8 cellular contexts compared by ENCODE assay signal in the genomic region with DNA sequence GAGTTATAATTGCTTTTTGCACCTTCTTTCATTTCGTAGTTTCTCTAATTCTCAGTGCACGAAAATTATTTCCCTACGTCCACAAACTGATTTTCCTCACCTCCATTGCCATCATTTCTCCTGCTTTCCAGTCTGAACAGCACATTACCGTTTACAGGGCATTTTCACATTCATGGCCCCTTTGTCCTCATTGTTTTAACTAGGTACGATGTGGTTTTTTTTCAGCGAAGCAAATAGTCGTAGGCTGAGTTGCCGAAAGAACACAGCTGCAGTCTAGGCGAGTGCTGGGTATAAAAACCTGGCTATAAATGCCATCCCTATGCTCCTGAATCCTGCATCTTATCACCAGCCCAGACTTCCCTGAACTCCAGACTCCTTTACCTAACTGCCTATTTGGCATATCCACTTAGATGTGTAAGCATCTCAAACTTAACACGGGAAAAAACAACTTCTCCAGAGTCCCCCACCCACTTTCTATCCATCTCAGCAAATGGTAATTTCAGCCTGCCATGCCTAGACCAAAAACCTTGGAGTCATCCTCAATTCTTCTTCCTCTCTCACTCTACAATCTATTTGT. TPM values are rescaled to one million over a fixed set of nuclear protein-coding genes. Genes with fewer than 3 reads are reported as not detected.
DNase-seq lines count a peak whose midpoint lies in the region; ATAC-seq, FAIRE-seq and TF ChIP-seq lines count a peak whose summit lies in the region.

No MANE protein-coding gene starts in this region.

- H3K9ac ChIP-seq in IMR-90 (ENCODE audit: low read depth, low read length) (peak overlapping the region; percentile 95), mesendoderm (ENCODE audit: low read length) (peak overlapping the region; percentile 90)

- peaks cover 1% of the 10 kb centered on the region for H3K79me2 ChIP-seq in mesendoderm (ENCODE audit: control insufficient read depth, insufficient read depth, low read length)

- dilution Hi-C loops in IMR-90 (cut with HindIII; ENCODE audit: low sequenced_read_pairs, unreplicated experiment), result no loop called here

- no peak for FAIRE-seq in bronchial epithelial cell (lab: Jason Lieb, UNC)

- peak overlapping the region; percentile 85 to 98 for H4K8ac ChIP-seq in IMR-90 (ENCODE audit: low read depth in 2 of 2, low read length in 2 of 2)
- H4K8ac ChIP-seq in mesendoderm (ENCODE audit: low read depth, low read length), result no peak overlapping the region

- peak overlapping the region; percentile 17 for H2AFZ ChIP-seq in IMR-90 (replicated peaks; ENCODE audit: low read length, poor library complexity)

- TSS peak; percentile 85 for BruUV-seq in A673 (replicated peaks; lab: Mats Ljungman, UMichigan)
- no TSS peak for BruUV-seq in IMR-90 (replicated peaks; lab: Mats Ljungman, UMichigan)

- H3K79me1 ChIP-seq in IMR-90 (ENCODE audit: low read depth in 1 of 2, low read length in 2 of 2), result peaks cover 10 to 46% of the 10 kb centered on the region in 2 experiments
- peaks cover 6% of the 10 kb centered on the region for H3K79me1 ChIP-seq in mesendoderm (ENCODE audit: low read length)

- H4K91ac ChIP-seq in IMR-90 (ENCODE audit: insufficient read depth, low read depth, low read length), result peak overlapping the region; percentile 27

- H2BK15ac ChIP-seq in IMR-90 (ENCODE audit: low read depth, low read length) (peak overlapping the region; percentile 95; the same call in 2 of the 3 replicates), mesendoderm (replicated peaks; ENCODE audit: low read depth) (no peak overlapping the region)

- no peaks in the 10 kb centered on the region for H3K36me3 ChIP-seq in A673 (ENCODE audit: insufficient read depth, low read length, poor library complexity, severe bottlenecking)
- H3K36me3 ChIP-seq in IMR-90 (ENCODE audit: control insufficient read depth, insufficient read depth, low read length), result no peaks in the 10 kb centered on the region
- H3K36me3 ChIP-seq in bronchial epithelial cell (ENCODE audit: control insufficient read depth, insufficient read depth, low read length), result no peaks in the 10 kb centered on the region
- no peaks in the 10 kb centered on the region for H3K36me3 ChIP-seq in mesendoderm (ENCODE audit: control insufficient read depth, insufficient read depth, low read length)

- H3K56ac ChIP-seq in IMR-90 (ENCODE audit: extremely low read depth, insufficient read depth, low read length) (peak overlapping the region; percentile 96), mesendoderm (ENCODE audit: low read length) (peak overlapping the region; percentile 97)

- POLR2A ChIA-PET in A673 (lab: Charles Lee; ENCODE audit: low non-redundant PET) (no interaction called here), IMR-90 (lab: Charles Lee; ENCODE audit: unreplicated experiment) (no interaction called here)

- H3K18ac ChIP-seq in IMR-90 (ENCODE audit: low read depth, low read length) (peak overlapping the region; percentile 87; the same call in 1 of the 2 replicates), mesendoderm (ENCODE audit: low read length) (no peak overlapping the region)

- H3K9me3 ChIP-seq in A673 (ENCODE audit: low read depth, low read length, poor library complexity, severe bottlenecking) (peaks cover 5% of the 10 kb centered on the region), IMR-90 (ENCODE audit: control insufficient read depth, insufficient read depth, low read length) (no peaks in the 10 kb centered on the region)

- H3K4me3 ChIP-seq in A673 (ENCODE audit: low read depth, low read length, poor library complexity, severe bottlenecking) (peak overlapping the region; percentile 72), IMR-90 (ENCODE audit: insufficient read depth, low read depth, low read length) (peak overlapping the region; percentile 93), bronchial epithelial cell (ENCODE audit: low read depth, low read length) (peak overlapping the region; percentile 62), mesendoderm (ENCODE audit: low read length) (peak overlapping the region; percentile 76)

- intact Hi-C loops in A673 (cut with micrococcal nuclease; ENCODE audit: unreplicated experiment), result no loop called here
- intact Hi-C loops in IMR-90 (cut with micrococcal nuclease), result loop anchor here (10.0 kb wide), 3 partner anchors 221 to 1079 kb away; a partner anchor contains a TSS

- H2AK5ac ChIP-seq in IMR-90 (ENCODE audit: low read depth, low read length) (peak overlapping the region; percentile 62; the same call in 1 of the 2 replicates), mesendoderm (ENCODE audit: low read length) (no peak overlapping the region)

- no peaks in the 10 kb centered on the region for H3K27me3 ChIP-seq in A673 (replicated peaks; ENCODE audit: insufficient read depth, low read depth, low read length, poor library complexity)
- no peaks in the 10 kb centered on the region for H3K27me3 ChIP-seq in IMR-90 (ENCODE audit: control insufficient read depth, insufficient read depth, low read length)
- no peaks in the 10 kb centered on the region for H3K27me3 ChIP-seq in bronchial epithelial cell (ENCODE audit: control insufficient read depth, insufficient read depth, low read length)
- H3K27me3 ChIP-seq in mesendoderm (ENCODE audit: insufficient read depth, low read length, poor library complexity), result no peaks in the 10 kb centered on the region

- H3K23ac ChIP-seq in IMR-90 (ENCODE audit: low read depth, low read length), result peak overlapping the region; percentile 98
- H3K23ac ChIP-seq in mesendoderm (ENCODE audit: low read length), result no peak overlapping the region

- H3K27ac ChIP-seq in A673 (ENCODE audit: low read depth, low read length, poor library complexity, severe bottlenecking), result peak overlapping the region; percentile 34
- peak overlapping the region; percentile 79 for H3K27ac ChIP-seq in IMR-90 (ENCODE audit: insufficient read depth, low read length)
- H3K27ac ChIP-seq in mesendoderm (ENCODE audit: low read depth, low read length), result no peak overlapping the region

- 2% methylated on average over 7 of the region's 10 CpGs; no CpG with 5 or more reads in 1 of the 2 experiments for WGBS in IMR-90 (ENCODE audit: extremely low coverage in 2 of 2, insufficient read length in 1 of 2), 2 experiments
- WGBS in mesendoderm (ENCODE audit: extremely low coverage, insufficient coverage, low lambda C conversion rate), result no CpG with 5 or more reads among the region's 10 CpGs

- peak overlapping the region; percentile 96 for H3K14ac ChIP-seq in IMR-90 (replicated peaks; ENCODE audit: low read depth, low read length)

- peak overlapping the region; percentile 80 for H4K5ac ChIP-seq in IMR-90 (ENCODE audit: low read depth, low read length)
- peak overlapping the region; percentile 9 for H4K5ac ChIP-seq in mesendoderm (ENCODE audit: low read length)

- H4K20me1 ChIP-seq in IMR-90 (ENCODE audit: insufficient read depth, low read length), result no peaks in the 10 kb centered on the region

- TF ChIP-seq CTCF in A673 (conservative IDR thresholded peaks at IDR 0.05; ENCODE audit: low read depth, low read length), result no peak
- no peak for TF ChIP-seq CTCF in IMR-90 (conservative IDR thresholded peaks at IDR 0.05; ENCODE audit: low read depth, low read length)
- no peak for TF ChIP-seq CTCF in bronchial epithelial cell (IDR thresholded peaks at IDR 0.05; ENCODE audit: insufficient read depth, low read length, severe bottlenecking)

- ATAC-seq in IMR-90 (ENCODE audit: low read depth) (no peak), HG03442 (IDR thresholded peaks at IDR 0.05; ENCODE audit: unreplicated experiment) (no peak)

- H3K4me2 ChIP-seq in IMR-90 (ENCODE audit: low read depth, low read length), result peak overlapping the region; percentile 97
- H3K4me2 ChIP-seq in mesendoderm (ENCODE audit: low read length), result peak overlapping the region; percentile 99

- DNase-seq in A673 (ENCODE audit: low spot score), result peak; percentile 12
- peak; percentile 25 for DNase-seq in IMR-90
- DNase-seq in bronchial epithelial cell (ENCODE audit: low read depth), result no peak
- peak; percentile 31 for DNase-seq in mesendoderm
- DNase-seq in glomerular visceral epithelial cell (ENCODE audit: extremely low spot score), result no peak
- DNase-seq in HK-2 (ENCODE audit: unreplicated experiment), result no peak
- no peak for DNase-seq in stimulated activated CD4-positive, alpha-beta T cell treated with anti-CD3 and anti-CD28 coated beads, Interleukin-4, amount 100 ng/mL, for 24 hours

- TF ChIP-seq POLR2A in IMR-90 (IDR thresholded peaks at IDR 0.05; ENCODE audit: low read depth, low read length), result no peak

- peak overlapping the region; percentile 18 for H2AK9ac ChIP-seq in IMR-90 (replicated peaks; ENCODE audit: low read depth, low read length, poor library complexity)

- H2BK20ac ChIP-seq in IMR-90 (ENCODE audit: low read depth, low read length), result peak overlapping the region; percentile 9

- CTCF ChIA-PET in A673 (lab: Charles Lee) (interaction anchor here (1.6 kb wide), 1 partner anchor 98 kb away, joined by 4 read pairs; no protein-coding TSS in a partner anchor), IMR-90 (lab: Yijun Ruan, JAX) (interaction anchor here (1.2 kb wide), 1 partner anchor 27 kb away, joined by 4 read pairs; no protein-coding TSS in a partner anchor)

- H3K9me1 ChIP-seq in IMR-90 (ENCODE audit: insufficient read depth, low read length), result peaks cover 2% of the 10 kb centered on the region

- H2BK120ac ChIP-seq in IMR-90 (ENCODE audit: low read depth, low read length) (peak overlapping the region; percentile 76), mesendoderm (ENCODE audit: low read depth, low read length) (no peak overlapping the region)

- H2BK5ac ChIP-seq in IMR-90 (ENCODE audit: low read depth, low read length, poor library complexity, severe bottlenecking) (peak overlapping the region; percentile 90), mesendoderm (ENCODE audit: low read length) (no peak overlapping the region)

- no peak for TF ChIP-seq RAD21 in IMR-90 (IDR thresholded peaks at IDR 0.05; ENCODE audit: low read length)

- H3K4ac ChIP-seq in IMR-90 (ENCODE audit: low read depth, low read length) (peak overlapping the region; percentile 92), mesendoderm (ENCODE audit: low read depth, low read length) (no peak overlapping the region)

- in situ Hi-C loops in IMR-90 (cut with MboI; ENCODE audit: low sequenced_read_pairs), result loop anchor here (10.0 kb wide), 1 partner anchor 171 kb away; no protein-coding TSS in a partner anchor

- H3K4me1 ChIP-seq in A673 (ENCODE audit: insufficient read depth, low read length, poor library complexity, severe bottlenecking) (peaks cover 14% of the 10 kb centered on the region), IMR-90 (ENCODE audit: control insufficient read depth, insufficient read depth, low read length) (peaks cover 19% of the 10 kb centered on the region), mesendoderm (ENCODE audit: control insufficient read depth, low read depth, low read length) (peaks cover 7% of the 10 kb centered on the region)

TF ChIP-seq in IMR-90, 13 proteins besides CTCF, POLR2A, EP300 and RAD21 (continues in another document):
- TF ChIP-seq SMC3 (IDR thresholded peaks at IDR 0.05; ENCODE audit: low read depth, low read length), result no peak
- no peak for TF ChIP-seq RFX5 (IDR thresholded peaks at IDR 0.05; ENCODE audit: low read depth, low read length)

RNA-seq across cellular contexts. Expression of a gene that starts 0.7 kb away (rescaled TPM):
- total RNA-seq in A673 (2021) (0.37 and 0.70 TPM in 2 replicates), IMR-90 (2012; rRNA removed) (0.18 and 0.56 TPM in 2 replicates), bronchial epithelial cell (9.5 and 28.8 TPM in 2 replicates)
- 0.03 and 0.10 TPM in 2 replicates for polyA plus RNA-seq in IMR-90 (2012; rRNA removed)
- 0.01 and 0.02 TPM in 2 replicates for polyA plus RNA-seq in IMR-90 (2012; cell fraction: cytosol; rRNA removed)
- polyA plus RNA-seq in IMR-90 (2012; cell fraction: nucleus; rRNA removed; ENCODE audit: low replicate concordance), result 0.11 TPM in 1 of 2 replicates, not detected in the other
- polyA plus RNA-seq in mesendoderm (2013, experiment 1 of 2), result 0.29 TPM
- polyA plus RNA-seq in mesendoderm (2013, experiment 2 of 2), result 0.32 TPM

Comparison
In these comparisons a context has a peak if more than half of its experiments do, and no peak if none do; other contexts are left out.
1. DNase-seq: peak in A673 (single experiment), IMR-90 (single experiment) and mesendoderm (single experiment); none in bronchial epithelial cell (single experiment), glomerular visceral epithelial cell (single experiment), HK-2 (single experiment) and stimulated activated CD4-positive, alpha-beta T cell treated with anti-CD3 and anti-CD28 coated beads, Interleukin-4, amount 100 ng/mL, for 24 hours (single experiment).
2. Peak in every context shown above with its lines, with median percentiles within 50 percentile points of each other: H3K4me3 ChIP-seq.